ENCODE assay signal across 13 cellular contexts in genomic region chr20:37297066-37297736, GRCh38. TPM values are rescaled to one million over a fixed set of nuclear protein-coding genes. Genes with fewer than 3 reads are reported as not detected.
DNase-seq lines count a peak whose midpoint lies in the region; ATAC-seq, FAIRE-seq and TF ChIP-seq lines count a peak whose summit lies in the region.
"Had no signal": no experiment of that assay in that cellular context is flagged by ENCODE, and none has a peak within 500 bp of the region (broad histone marks: within the 10 kb centered on the region; RNA-seq: fewer than 3 reads in every experiment).

No MANE protein-coding gene starts in this region.

- peaks cover 43% of the 10 kb centered on the region for H3K36me3 Mint-ChIP-seq in WTC11

- no peak overlapping the region for H3K9ac ChIP-seq in skeletal muscle tissue (ENCODE audit: low read depth in 1 of 3, low read length in 3 of 3)

- ATAC-seq in WTC11 (no peak), GM18861 (IDR thresholded peaks at IDR 0.05; ENCODE audit: unreplicated experiment) (no peak), left lobe of liver (no peak)
- ATAC-seq in activated CD4-positive, CD25-positive, alpha-beta regulatory T cell treated with anti-CD3 and anti-CD28 coated beads, Interleukin-2, amount 50 U/mL, for 24 hours = no peak
- ATAC-seq: activated T-cell treated with anti-CD3 and anti-CD28 coated beads, Interleukin-2, amount 50 U/mL, for 4 hours had no signal

- H3K27me3 Mint-ChIP-seq in WTC11 (ENCODE audit: low read depth) = no peaks in the 10 kb centered on the region

- peaks cover 7 to 26% (median 23%) of the 10 kb centered on the region in 3 donors for H3K36me3 ChIP-seq in skeletal muscle tissue (ENCODE audit: control insufficient read depth in 3 of 3, insufficient read depth in 3 of 3, low read length in 3 of 3)

- TF ChIP-seq CTCF in WTC11 (IDR thresholded peaks at IDR 0.05) = no peak
- TF ChIP-seq CTCF in D721Med (IDR thresholded peaks at IDR 0.05; ENCODE audit: insufficient read depth, missing control alignments) = no peak

- peaks cover 15% of the 10 kb centered on the region for H3K9me3 Mint-ChIP-seq in WTC11

- peaks cover 10 to 24% (median 16%) of the 10 kb centered on the region in 3 donors for H3K4me1 ChIP-seq in skeletal muscle tissue (ENCODE audit: control insufficient read depth in 3 of 3, insufficient read depth in 3 of 3, low read length in 3 of 3)

- no peak overlapping the region for H3K4me3 ChIP-seq in skeletal muscle tissue (ENCODE audit: low read length in 3 of 3)
- H3K4me3 ChIP-seq: PC-9 had no signal

- peak overlapping the region; percentile 13 for H3K27ac ChIP-seq in skeletal muscle tissue (ENCODE audit: low read depth, low read length)
- H3K27ac ChIP-seq: PC-9 had no signal

- H3K27me3 ChIP-seq in skeletal muscle tissue (ENCODE audit: control insufficient read depth in 3 of 3, insufficient read depth in 3 of 3, low read length in 3 of 3) = no peaks in the 10 kb centered on the region

- CTCF ChIA-PET in WTC11 (lab: Charles Lee) = interaction anchor here (0.6 kb wide), 1 partner anchor 83 kb away, joined by 3 read pairs; no protein-coding TSS in a partner anchor

- H3K4me1 Mint-ChIP-seq in WTC11 = peaks cover 14% of the 10 kb centered on the region

- H3K27ac Mint-ChIP-seq in WTC11 = peak overlapping the region; percentile 50

- no peak for FAIRE-seq in D721Med (lab: Jason Lieb, UNC)

- no peaks in the 10 kb centered on the region for H3K9me3 ChIP-seq in skeletal muscle tissue (ENCODE audit: control insufficient read depth in 3 of 3, low read length in 3 of 3)

- H3K4me3 Mint-ChIP-seq in WTC11 = no peak overlapping the region
- H3K4me3 Mint-ChIP-seq: activated T-cell treated with anti-CD3 and anti-CD28 coated beads, Interleukin-2, amount 50 U/mL, for 4 hours had no signal

- POLR2A ChIA-PET in WTC11 (lab: Charles Lee) = no interaction called here

- DNase-seq in GM04503 (ENCODE audit: low read depth) = peak; percentile 90
- no peak for DNase-seq in WTC11 (ENCODE audit: low spot score)
- DNase-seq in fibroblast of peridontal ligament (ENCODE audit: extremely low read depth) = peak; percentile 83
- no peak for DNase-seq in D721Med (ENCODE audit: insufficient read length, low spot score)
- no peak for DNase-seq in left lobe of liver (ENCODE audit: low spot score)
- DNase-seq: activated T-cell treated with anti-CD3 and anti-CD28 coated beads, Interleukin-2, amount 50 U/mL, for 4 hours; NCI-H2171; PC-9; stimulated activated naive CD4-positive, alpha-beta T cell treated with Interleukin-2 at 50 U/mL for 16 hours had no signal

TF ChIP-seq in WTC11, 78 proteins besides CTCF, POLR2A, EP300 and RAD21 (continues in another document):
- TF ChIP-seq USF1 (CRISPR knock-in tag; IDR thresholded peaks at IDR 0.05) (no peak), FOXP1 (CRISPR knock-in tag; IDR thresholded peaks at IDR 0.05; ENCODE audit: borderline replicate concordance) (no peak), ELF4 (CRISPR knock-in tag; IDR thresholded peaks at IDR 0.05; ENCODE audit: low read depth) (no peak), ERG (CRISPR knock-in tag; IDR thresholded peaks at IDR 0.05) (no peak), CREB1 (CRISPR knock-in tag; IDR thresholded peaks at IDR 0.05) (no peak), ZNF317 (CRISPR knock-in tag; IDR thresholded peaks at IDR 0.05; ENCODE audit: borderline replicate concordance, low read depth) (no peak), RELA (CRISPR knock-in tag; IDR thresholded peaks at IDR 0.05; ENCODE audit: borderline replicate concordance) (no peak), USF2 (CRISPR knock-in tag; IDR thresholded peaks at IDR 0.05) (no peak), SMAD3 (CRISPR knock-in tag; IDR thresholded peaks at IDR 0.05; ENCODE audit: borderline replicate concordance) (no peak), FOXP4 (CRISPR knock-in tag; IDR thresholded peaks at IDR 0.05) (no peak), IRF2 (CRISPR knock-in tag; IDR thresholded peaks at IDR 0.05; ENCODE audit: borderline replicate concordance, low read depth) (no peak), ZNF532 (CRISPR knock-in tag; IDR thresholded peaks at IDR 0.05; ENCODE audit: borderline replicate concordance) (no peak), ZNF396 (CRISPR knock-in tag; IDR thresholded peaks at IDR 0.05; ENCODE audit: borderline replicate concordance) (no peak), ESRRA (CRISPR knock-in tag; IDR thresholded peaks at IDR 0.05; ENCODE audit: borderline replicate concordance) (no peak)

RNA-seq across cellular contexts. Expression of gene MANBAL, which starts 7.7 kb away (rescaled TPM):
- total RNA-seq in WTC11 (2021) (41.7 to 48.6 TPM (median 48.5 TPM) in 3 replicates), skeletal muscle tissue (12.0 TPM), left lobe of liver (12.3 TPM)

RNA-seq across cellular contexts. Expression of gene GHRH, which starts 35.6 kb away (rescaled TPM):
- 0.74 TPM in 1 of 3 replicates, not detected in the others for total RNA-seq in WTC11 (2021)
- not detected for total RNA-seq in skeletal muscle tissue
- total RNA-seq in left lobe of liver = not detected
- total RNA-seq: activated T-cell treated with anti-CD3 and anti-CD28 coated beads, Interleukin-2, amount 50 U/mL, for 4 hours; mucosa of gallbladder; PC-9 had no signal

RNA-seq across cellular contexts. Expression of gene SRC, which starts 48.7 kb away (rescaled TPM):
- total RNA-seq in WTC11 (2021) (27.4 to 33.3 TPM (median 30.4 TPM) in 3 replicates), skeletal muscle tissue (7.8 TPM), left lobe of liver (9.6 TPM)

Comparison
In these comparisons a context has a peak if more than half of its experiments do, and no peak if none do; other contexts are left out.
1. DNase-seq: peak in GM04503 (single experiment) and fibroblast of peridontal ligament (single experiment); none in WTC11 (single experiment), D721Med (single experiment) and left lobe of liver (single experiment).